Comparison of ENCODE assay signal across 19 cellular contexts in genomic region chr2:65380243-65380642, GRCh38. TPM values are rescaled to one million over a fixed set of nuclear protein-coding genes. Genes with fewer than 3 reads are reported as not detected.
DNase-seq lines count a peak whose midpoint lies in the region; ATAC-seq and TF ChIP-seq lines count a peak whose summit lies in the region.
"Had no signal": no experiment of that assay in that cellular context is flagged by ENCODE, and none has a peak within 500 bp of the region (broad histone marks: within the 10 kb centered on the region; RNA-seq: fewer than 3 reads in every experiment).

No MANE protein-coding gene starts in this region.

- TF ChIP-seq CTCF in PC-3 (conservative IDR thresholded peaks at IDR 0.05; ENCODE audit: low read depth, low read length) (no peak), hepatocyte (IDR thresholded peaks at IDR 0.05; ENCODE audit: poor library complexity) (no peak)

- H3K9me2 ChIP-seq in PC-3 (replicated peaks; ENCODE audit: low read length) (no peaks in the 10 kb centered on the region), hepatocyte (replicated peaks; ENCODE audit: insufficient read depth) (no peaks in the 10 kb centered on the region)

- H3F3A ChIP-seq in PC-3 (ENCODE audit: low read length, unreplicated experiment) = peaks cover 10% of the 10 kb centered on the region

- no peak for ATAC-seq in PC-3
- no peak for ATAC-seq in HG02870 (IDR thresholded peaks at IDR 0.05; ENCODE audit: unreplicated experiment)
- ATAC-seq in HG02763 (IDR thresholded peaks at IDR 0.05; ENCODE audit: unreplicated experiment) = no peak
- ATAC-seq: GM12878 had no signal

- H3K4me3 ChIP-seq in PC-3 (ENCODE audit: low read length) (no peak overlapping the region), hepatocyte (no peak overlapping the region)
- H3K4me3 ChIP-seq: GM12878 had no signal

- H3K9me3 ChIP-seq in PC-3 (ENCODE audit: low read length) (no peaks in the 10 kb centered on the region), hepatocyte (ENCODE audit: low read depth) (no peaks in the 10 kb centered on the region)

- 76% methylated on average over 6 of the region's 6 CpGs for WGBS in hepatocyte (ENCODE audit: low lambda C conversion rate, missing lambda C conversion rate)

- intact Hi-C loops in PC-3 (cut with micrococcal nuclease) = loop anchor here (5.0 kb wide), 2 partner anchors 58 to 118 kb away; no protein-coding TSS in a partner anchor

- H4K20me1 ChIP-seq in PC-3 (ENCODE audit: low read length) (no peaks in the 10 kb centered on the region), hepatocyte (ENCODE audit: insufficient read depth, poor library complexity, severe bottlenecking) (no peaks in the 10 kb centered on the region)

- H3K4me2 ChIP-seq in PC-3 (ENCODE audit: low read length) = peak overlapping the region; percentile 23; the same call in 1 of the 2 replicates
- H3K4me2 ChIP-seq in hepatocyte = peak overlapping the region; percentile 18

- H3K9ac ChIP-seq in PC-3 (ENCODE audit: low read length) = no peak overlapping the region

- H3K4me1 ChIP-seq in PC-3 (ENCODE audit: insufficient read depth, low read length) (peaks cover 80% of the 10 kb centered on the region), hepatocyte (ENCODE audit: insufficient read depth) (peaks cover 42% of the 10 kb centered on the region)

- CTCF ChIA-PET in PC-3 (lab: Charles Lee) = interaction anchor here (0.6 kb wide), 1 partner anchor 16 kb away, joined by 3 read pairs; no protein-coding TSS in a partner anchor

- H3K79me2 ChIP-seq in PC-3 (ENCODE audit: low read length) = peaks cover 79% of the 10 kb centered on the region
- H3K79me2 ChIP-seq in hepatocyte = peaks cover 64% of the 10 kb centered on the region

- H2AFZ ChIP-seq in PC-3 (ENCODE audit: low read length) (no peak overlapping the region), hepatocyte (no peak overlapping the region)

- no peaks in the 10 kb centered on the region; the same call in 1 of the 2 replicates for H3K36me3 ChIP-seq in PC-3 (ENCODE audit: low read depth, low read length)
- no peaks in the 10 kb centered on the region for H3K36me3 ChIP-seq in hepatocyte (replicated peaks; ENCODE audit: insufficient read depth, low read depth)

- BruUV-seq in PC-3 (replicated peaks; lab: Mats Ljungman, UMichigan) = no TSS peak

- DNase-seq in ELR (ENCODE audit: low read depth) (peak; percentile 56), PC-3 (peak; percentile 68), hepatocyte (ENCODE audit: low spot score) (no peak), renal cortical epithelial cell (ENCODE audit: low read depth) (peak; percentile 72), NCI-H1930 (lab: John Stamatoyannopoulos, UW) (no peak), SW480 (ENCODE audit: low spot score) (no peak)
- DNase-seq: DMS153, H9, KBM-7, NCI-H1105, NCI-H187 treated with DMSO at 0.1 percent for 48 hours, NCI-H2171 treated with DMSO at 0.1 percent for 48 hours, NCI-H774, SIG-M5 had no signal

- H3K27ac ChIP-seq in PC-3 (ENCODE audit: low read length) (peak overlapping the region; percentile 27; the same call in 1 of the 2 replicates), hepatocyte (peak overlapping the region; percentile 44)
- H3K27ac ChIP-seq: C4-2B, HL-60 had no signal

- H3K27me3 ChIP-seq in PC-3 (ENCODE audit: low read length) (no peaks in the 10 kb centered on the region), hepatocyte (no peaks in the 10 kb centered on the region)

- POLR2A ChIA-PET in PC-3 (lab: Charles Lee; ENCODE audit: unreplicated experiment) = interaction anchor here (0.6 kb wide), 1 partner anchor 16 kb away, joined by 5 read pairs; no protein-coding TSS in a partner anchor

RNA-seq across cellular contexts. Expression of gene SPRED2, which starts 52.2 kb away (rescaled TPM):
- total RNA-seq in PC-3 (2014; rRNA removed) = 16.2 and 18.1 TPM in 2 replicates
- total RNA-seq in hepatocyte = 11.8 and 14.1 TPM in 2 replicates
- polyA plus RNA-seq in hepatocyte = 12.7 and 17.7 TPM in 2 replicates
- 4.9 and 16.2 TPM in 2 replicates for total RNA-seq in renal cortical epithelial cell

Comparison
In these comparisons a context has a peak if more than half of its experiments do, and no peak if none do; other contexts are left out.
1. DNase-seq: peak in ELR (single experiment), PC-3 (single experiment) and renal cortical epithelial cell (single experiment); none in hepatocyte (single experiment), NCI-H1930 (0 of 2) and SW480 (single experiment).